In genomic region chr12:109995703-109996482, GRCh38 we compare ENCODE assay signal across 1 cellular context.
A peak's percentile ranks its signal among the peaks of the same experiment; 100 is the strongest.
TF ChIP-seq lines count a peak whose summit lies in the region.

Gene GIT2 (minus strand): TSS chr12:109996368. CDS start chr12:109996224, 144 bp downstream.

TF ChIP-seq in K562, 482 proteins besides CTCF, POLR2A, EP300 and RAD21 (continued from another document and continues in another):
- TF ChIP-seq ADNP (tag; IDR thresholded peaks at IDR 0.05) (no peak), TRIM24 (IDR thresholded peaks at IDR 0.05) (no peak), MEF2D (tag; conservative IDR thresholded peaks at IDR 0.05; ENCODE audit: low read depth) (no peak), RNF2 (IDR thresholded peaks at IDR 0.05) (no peak), SRSF1 (IDR thresholded peaks at IDR 0.05; ENCODE audit: low read depth, low read length) (no peak), ZBTB49 (CRISPR knock-in tag; IDR thresholded peaks at IDR 0.05; ENCODE audit: borderline replicate concordance) (no peak), CHD2 (IDR thresholded peaks at IDR 0.05; ENCODE audit: low read depth, low read length) (no peak), ZNF444 (CRISPR knock-in tag; IDR thresholded peaks at IDR 0.05) (no peak), HDAC1 (IDR thresholded peaks at IDR 0.05) (peak in 1 of 2 experiments; percentile 81; a peak in 2 of 4 replicates), SNRNP70 (optimal IDR thresholded peaks at IDR 0.05; ENCODE audit: low read depth, low read length) (no peak), BCOR (IDR thresholded peaks at IDR 0.05) (no peak), SRF (CRISPR knock-in tag; IDR thresholded peaks at IDR 0.05) (0 out of 4 replicates have a peak, but pooled peaks of 1 of the 2 experiments have one; percentile 6), THRAP3 (IDR thresholded peaks at IDR 0.05; ENCODE audit: borderline replicate concordance) (no peak), IRF2 (CRISPR knock-in tag; IDR thresholded peaks at IDR 0.05) (no peak), ZNF124 (CRISPR knock-in tag; IDR thresholded peaks at IDR 0.05) (no peak), ZBTB7A (IDR thresholded peaks at IDR 0.05; ENCODE audit: borderline replicate concordance, control insufficient read depth, low read depth, low read length) (peak; percentile 62; the same call in 1 of the 2 replicates), PURB (CRISPR knock-in tag; IDR thresholded peaks at IDR 0.05; ENCODE audit: low read depth) (no peak), PATZ1 (CRISPR knock-in tag; IDR thresholded peaks at IDR 0.05; ENCODE audit: borderline replicate concordance) (no peak), TAF7 (tag; IDR thresholded peaks at IDR 0.05) (no peak), PHF8 (IDR thresholded peaks at IDR 0.05; ENCODE audit: borderline replicate concordance, low read length) (peak; percentile 87; the same call in 1 of the 2 replicates), ZNF551 (CRISPR knock-in tag; IDR thresholded peaks at IDR 0.05) (no peak), SFPQ (IDR thresholded peaks at IDR 0.05; ENCODE audit: low read depth, low read length) (no peak), CCAR2 (IDR thresholded peaks at IDR 0.05; ENCODE audit: low read depth, low read length) (no peak), NEUROD1 (IDR thresholded peaks at IDR 0.05; ENCODE audit: borderline replicate concordance, low read depth, low read length, partially characterized antibody) (no peak), CBX5 (IDR thresholded peaks at IDR 0.05; ENCODE audit: borderline replicate concordance, low read depth) (no peak), CXXC5 (CRISPR knock-in tag; IDR thresholded peaks at IDR 0.05) (peak; percentile 74; the same call in 1 of the 2 replicates), HMG20B (CRISPR knock-in tag; IDR thresholded peaks at IDR 0.05) (no peak), STAT5A (IDR thresholded peaks at IDR 0.05; ENCODE audit: borderline replicate concordance, low read length) (no peak), ZNF121 (CRISPR knock-in tag; conservative IDR thresholded peaks at IDR 0.05) (no peak), ZNF778 (CRISPR knock-in tag; IDR thresholded peaks at IDR 0.05) (no peak), XRCC4 (IDR thresholded peaks at IDR 0.05; ENCODE audit: extremely low read depth, insufficient read depth, insufficient read length) (no peak), CC2D1A (IDR thresholded peaks at IDR 0.05) (no peak), SAP30 (IDR thresholded peaks at IDR 0.05; ENCODE audit: borderline replicate concordance, insufficient read depth, low read depth, low read length, poor library complexity, severe bottlenecking) (no peak), ZNF639 (CRISPR knock-in tag; conservative IDR thresholded peaks at IDR 0.05 in 1 of 2, IDR thresholded peaks at IDR 0.05 in 1 of 2) (peak in 1 of 2 experiments; percentile 63; a peak in 2 of 4 replicates), CHAMP1 (IDR thresholded peaks at IDR 0.05) (no peak), DDX20 (tag; IDR thresholded peaks at IDR 0.05; ENCODE audit: low read depth) (no peak), ZNF79 (CRISPR knock-in tag; IDR thresholded peaks at IDR 0.05; ENCODE audit: low read depth) (no peak), POLR2H (tag; IDR thresholded peaks at IDR 0.05; ENCODE audit: low read depth) (no peak), ZNF217 (CRISPR knock-in tag; IDR thresholded peaks at IDR 0.05) (no peak), NCOA2 (IDR thresholded peaks at IDR 0.05; ENCODE audit: partially characterized antibody in 2 of 2) (no peak), SIRT6 (IDR thresholded peaks at IDR 0.05; ENCODE audit: low read depth, low read length) (no peak), SNIP1 (IDR thresholded peaks at IDR 0.05; ENCODE audit: low read depth) (no peak), ZNF668 (CRISPR knock-in tag; IDR thresholded peaks at IDR 0.05) (no peak), ELF4 (CRISPR knock-in tag; IDR thresholded peaks at IDR 0.05) (no peak), POLR2G (IDR thresholded peaks at IDR 0.05; ENCODE audit: low read depth, low read length) (peak; percentile 85), ZNF354B (CRISPR knock-in tag; IDR thresholded peaks at IDR 0.05) (no peak), NELFE (IDR thresholded peaks at IDR 0.05; ENCODE audit: insufficient read depth, insufficient read length) (no peak), LCOR (CRISPR knock-in tag; IDR thresholded peaks at IDR 0.05) (no peak), ZBTB43 (CRISPR knock-in tag; IDR thresholded peaks at IDR 0.05) (no peak), ARID1B (IDR thresholded peaks at IDR 0.05) (0 out of 2 replicates have a peak, but pooled peaks have one; percentile 7), RFX1 (IDR thresholded peaks at IDR 0.05) (no peak), ZBTB26 (CRISPR knock-in tag; IDR thresholded peaks at IDR 0.05) (no peak), ESRRA (IDR thresholded peaks at IDR 0.05; ENCODE audit: borderline replicate concordance, low read depth) (peak; percentile 27), DPF2 (IDR thresholded peaks at IDR 0.05) (no peak; the same call in 1 of the 2 replicates), TCF7L2 (IDR thresholded peaks at IDR 0.05; ENCODE audit: low read depth, low read length) (no peak), NR2F6 (CRISPR knock-in tag; IDR thresholded peaks at IDR 0.05) (no peak)
- TF ChIP-seq, protein P1, sequence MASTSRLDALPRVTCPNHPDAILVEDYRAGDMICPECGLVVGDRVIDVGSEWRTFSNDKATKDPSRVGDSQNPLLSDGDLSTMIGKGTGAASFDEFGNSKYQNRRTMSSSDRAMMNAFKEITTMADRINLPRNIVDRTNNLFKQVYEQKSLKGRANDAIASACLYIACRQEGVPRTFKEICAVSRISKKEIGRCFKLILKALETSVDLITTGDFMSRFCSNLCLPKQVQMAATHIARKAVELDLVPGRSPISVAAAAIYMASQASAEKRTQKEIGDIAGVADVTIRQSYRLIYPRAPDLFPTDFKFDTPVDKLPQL (IDR thresholded peaks at IDR 0.05; ENCODE audit: extremely low read depth, insufficient read length) = no peak
- TF ChIP-seq, protein P2, sequence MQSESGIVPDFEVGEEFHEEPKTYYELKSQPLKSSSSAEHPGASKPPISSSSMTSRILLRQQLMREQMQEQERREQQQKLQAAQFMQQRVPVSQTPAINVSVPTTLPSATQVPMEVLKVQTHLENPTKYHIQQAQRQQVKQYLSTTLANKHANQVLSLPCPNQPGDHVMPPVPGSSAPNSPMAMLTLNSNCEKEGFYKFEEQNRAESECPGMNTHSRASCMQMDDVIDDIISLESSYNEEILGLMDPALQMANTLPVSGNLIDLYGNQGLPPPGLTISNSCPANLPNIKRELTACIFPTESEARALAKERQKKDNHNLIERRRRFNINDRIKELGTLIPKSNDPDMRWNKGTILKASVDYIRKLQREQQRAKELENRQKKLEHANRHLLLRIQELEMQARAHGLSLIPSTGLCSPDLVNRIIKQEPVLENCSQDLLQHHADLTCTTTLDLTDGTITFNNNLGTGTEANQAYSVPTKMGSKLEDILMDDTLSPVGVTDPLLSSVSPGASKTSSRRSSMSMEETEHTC (IDR thresholded peaks at IDR 0.05) = no peak; the same call in 1 of the 2 replicates
- TF ChIP-seq, protein P3, sequence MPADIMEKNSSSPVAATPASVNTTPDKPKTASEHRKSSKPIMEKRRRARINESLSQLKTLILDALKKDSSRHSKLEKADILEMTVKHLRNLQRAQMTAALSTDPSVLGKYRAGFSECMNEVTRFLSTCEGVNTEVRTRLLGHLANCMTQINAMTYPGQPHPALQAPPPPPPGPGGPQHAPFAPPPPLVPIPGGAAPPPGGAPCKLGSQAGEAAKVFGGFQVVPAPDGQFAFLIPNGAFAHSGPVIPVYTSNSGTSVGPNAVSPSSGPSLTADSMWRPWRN (IDR thresholded peaks at IDR 0.05; ENCODE audit: low read depth) = no peak
